8 cellular contexts compared by ENCODE assay signal in genomic region chr2:105746177-105747080, GRCh38. TPM values are rescaled to one million over a fixed set of nuclear protein-coding genes. Genes with fewer than 3 reads are reported as not detected.
DNase-seq lines count a peak whose midpoint lies in the region; ATAC-seq and TF ChIP-seq lines count a peak whose summit lies in the region.

No MANE protein-coding gene starts in this region.

- H3K4me3 Mint-ChIP-seq in stimulated activated effector memory CD8-positive, alpha-beta T cell treated with anti-CD3 and anti-CD28 coated beads, Interleukin-12 subunit alpha, Interleukin-12 subunit beta, amount 100 ng/mL, for 72 hours = peak overlapping the region; percentile 93

- H3K27ac Mint-ChIP-seq in stimulated activated effector memory CD8-positive, alpha-beta T cell treated with anti-CD3 and anti-CD28 coated beads, Interleukin-12 subunit alpha, Interleukin-12 subunit beta, amount 100 ng/mL, for 72 hours = peak overlapping the region; percentile 90

- TF ChIP-seq CTCF in GM20000 (IDR thresholded peaks at IDR 0.05; ENCODE audit: extremely low read depth, missing control alignments) = no peak

- peaks cover 80% of the 10 kb centered on the region for H3K4me1 Mint-ChIP-seq in stimulated activated effector memory CD8-positive, alpha-beta T cell treated with anti-CD3 and anti-CD28 coated beads, Interleukin-12 subunit alpha, Interleukin-12 subunit beta, amount 100 ng/mL, for 72 hours

- peak; percentile 67 for ATAC-seq in stimulated activated effector memory CD8-positive, alpha-beta T cell treated with anti-CD3 and anti-CD28 coated beads, Interleukin-12 subunit alpha, Interleukin-12 subunit beta, amount 100 ng/mL, for 72 hours

- H3K4me3 ChIP-seq in ectodermal cell (ENCODE audit: insufficient read depth, low read depth, low read length) (peak overlapping the region; percentile 71), muscle layer of duodenum (ENCODE audit: low read depth in 1 of 2, low read length in 2 of 2) (peak overlapping the region; percentile 82 to 86)

- H3K27ac ChIP-seq in ectodermal cell (ENCODE audit: insufficient read depth, low read depth, low read length, poor library complexity, severe bottlenecking) (no peak overlapping the region), muscle layer of duodenum (ENCODE audit: low read length) (peak overlapping the region; percentile 88)

- H3K9me3 Mint-ChIP-seq in stimulated activated effector memory CD8-positive, alpha-beta T cell treated with anti-CD3 and anti-CD28 coated beads, Interleukin-12 subunit alpha, Interleukin-12 subunit beta, amount 100 ng/mL, for 72 hours = no peaks in the 10 kb centered on the region

- DNase-seq in CD1c-positive myeloid dendritic cell (ENCODE audit: extremely low spot score) (peak; percentile 41), GM20000 (ENCODE audit: low spot score) (peak; percentile 84), HT-29 (ENCODE audit: low spot score) (peak; percentile 59), hepatic stellate cell (ENCODE audit: low spot score) (no peak)
- peak; percentile 76 for DNase-seq in activated CD4-positive, alpha-beta T cell treated with anti-CD3 and anti-CD28 coated beads, Interleukin-2, amount 50 U/mL, for 1 hour
- DNase-seq in stimulated activated effector memory CD8-positive, alpha-beta T cell treated with anti-CD3 and anti-CD28 coated beads, Interleukin-12 subunit alpha, Interleukin-12 subunit beta, amount 100 ng/mL, for 72 hours (ENCODE audit: low spot score in 2 of 2) = peak; percentile 65 to 90

- peaks cover 60% of the 10 kb centered on the region for H3K36me3 Mint-ChIP-seq in stimulated activated effector memory CD8-positive, alpha-beta T cell treated with anti-CD3 and anti-CD28 coated beads, Interleukin-12 subunit alpha, Interleukin-12 subunit beta, amount 100 ng/mL, for 72 hours

- H3K27me3 ChIP-seq in ectodermal cell (ENCODE audit: control insufficient read depth, insufficient read depth, low read length, poor library complexity, severe bottlenecking) (peaks cover 14% of the 10 kb centered on the region), muscle layer of duodenum (ENCODE audit: low read depth, low read length) (no peaks in the 10 kb centered on the region)

- H3K9me3 ChIP-seq in ectodermal cell (ENCODE audit: control insufficient read depth, low read length) = no peaks in the 10 kb centered on the region
- H3K9me3 ChIP-seq in muscle layer of duodenum (ENCODE audit: control insufficient read depth in 1 of 2, low read length in 2 of 2) = no peaks in the 10 kb centered on the region

- 60% methylated on average over 23 of the region's 23 CpGs for WGBS in ectodermal cell, 2 experiments

- H3K4me1 ChIP-seq in ectodermal cell (ENCODE audit: control insufficient read depth, insufficient read depth, low read length) (peaks cover 10% of the 10 kb centered on the region), muscle layer of duodenum (ENCODE audit: control insufficient read depth in 1 of 2, insufficient read depth in 2 of 2, low read length in 2 of 2) (peaks cover 19 to 32% of the 10 kb centered on the region in 2 donors)

- H3K36me3 ChIP-seq in ectodermal cell (ENCODE audit: control insufficient read depth, insufficient read depth, low read length) = no peaks in the 10 kb centered on the region
- no peaks in the 10 kb centered on the region for H3K36me3 ChIP-seq in muscle layer of duodenum (ENCODE audit: control insufficient read depth in 1 of 2, insufficient read depth in 2 of 2, low read length in 2 of 2)

RNA-seq across cellular contexts. Expression of gene NCK2, which starts 1.7 kb away (rescaled TPM):
- total RNA-seq in HT-29 (2014; rRNA removed; shearing (Covaris generic)) = 29.1 and 31.2 TPM in 2 replicates
- polyA plus RNA-seq in ectodermal cell (2013, experiment 1 of 4) = 39.2 TPM
- 35.7 TPM for polyA plus RNA-seq in ectodermal cell (2013, experiment 2 of 4)
- polyA plus RNA-seq in ectodermal cell (2013, experiment 3 of 4) = 33.1 TPM
- 38.0 TPM for polyA plus RNA-seq in ectodermal cell (2013, experiment 4 of 4)
